In the genomic region with DNA sequence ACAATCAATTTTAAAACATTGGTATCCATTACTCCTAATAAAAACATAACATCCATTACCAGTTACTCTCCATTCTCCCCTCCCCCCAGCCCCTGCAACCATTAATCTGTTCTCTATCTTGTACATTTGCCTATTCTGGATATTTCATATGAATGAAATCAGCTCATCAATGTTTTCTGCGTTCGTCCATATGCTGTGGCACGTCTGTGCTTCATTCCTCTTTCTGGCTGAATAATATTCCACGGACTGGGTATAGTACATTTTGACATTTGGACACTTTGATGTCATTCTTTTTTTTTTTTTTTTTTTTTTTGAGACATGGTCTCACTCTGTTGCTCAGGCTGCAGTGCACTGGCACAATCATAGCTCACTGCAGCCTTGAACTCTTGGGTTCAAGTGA, we compare ENCODE assay signal across 16 cellular contexts. TPM values are rescaled to one million over a fixed set of nuclear protein-coding genes. Genes with fewer than 3 reads are reported as not detected.
DNase-seq lines count a peak whose midpoint lies in the region; ATAC-seq and TF ChIP-seq lines count a peak whose summit lies in the region.
"Had no signal": no experiment of that assay in that cellular context is flagged by ENCODE, and none has a peak within 500 bp of the region (broad histone marks: within the 10 kb centered on the region; RNA-seq: fewer than 3 reads in every experiment).

No MANE protein-coding gene starts in this region.

- H3K9me2 ChIP-seq in GM23248 (ENCODE audit: insufficient read depth): no peaks in the 10 kb centered on the region

- H3K4me1 Mint-ChIP-seq in CD4-positive, alpha-beta T cell (ENCODE audit: low read depth): peaks cover 18% of the 10 kb centered on the region
- H3K4me1 Mint-ChIP-seq in endothelial cell (ENCODE audit: unreplicated experiment): peaks cover 15% of the 10 kb centered on the region
- peaks cover 12% of the 10 kb centered on the region for H3K4me1 Mint-ChIP-seq in type B pancreatic cell (ENCODE audit: unreplicated experiment)

- no peaks in the 10 kb centered on the region for H3K9me3 Mint-ChIP-seq in CD4-positive, alpha-beta T cell
- H3K9me3 Mint-ChIP-seq in endothelial cell (ENCODE audit: unreplicated experiment) (no peaks in the 10 kb centered on the region), type B pancreatic cell (no peaks in the 10 kb centered on the region)
- H3K9me3 Mint-ChIP-seq: CD8-positive, alpha-beta T cell had no signal

- H3K9ac ChIP-seq in GM23248: no peak overlapping the region

- DNase-seq in CD4-positive, alpha-beta T cell: no peak
- DNase-seq in endothelial cell (ENCODE audit: low spot score): no peak
- no peak for DNase-seq in type B pancreatic cell (ENCODE audit: extremely low spot score, unreplicated experiment)
- DNase-seq in GM23248: no peak
- no peak for DNase-seq in EL
- DNase-seq: C1 segment of cervical spinal cord; Caco-2; CD8-positive, alpha-beta T cell; DMS153; DND-41; GDM1; H9 had no signal

- H3K4me2 ChIP-seq in GM23248 (ENCODE audit: unreplicated experiment): no peak overlapping the region
- H3K4me2 ChIP-seq: GM23338 had no signal

- intact Hi-C loops in CD4-positive, alpha-beta T cell (cut with DNase I, micrococcal nuclease): loop anchor here in 1 of 2 experiments (5.0 kb wide), 1 partner anchor 128 kb away; no protein-coding TSS in a partner anchor

- H3K36me3 Mint-ChIP-seq in CD4-positive, alpha-beta T cell (ENCODE audit: low read depth): peaks cover 38% of the 10 kb centered on the region
- H3K36me3 Mint-ChIP-seq in endothelial cell (ENCODE audit: low read depth, unreplicated experiment) (peaks cover 12% of the 10 kb centered on the region), type B pancreatic cell (peaks cover 11% of the 10 kb centered on the region)

- H3K4me3 ChIP-seq in HEK293 (ENCODE audit: low read depth, low read length) (no peak overlapping the region), GM23248 (no peak overlapping the region)
- H3K4me3 ChIP-seq: GM12878, GM23338 had no signal

- 96 to 98% methylated on average over 4 of the region's 4 CpGs for WGBS in GM23248 (ENCODE audit: low coverage in 1 of 2, low lambda C conversion rate in 2 of 2, missing lambda C conversion rate in 2 of 2), 2 experiments

- no peak overlapping the region for H3K4me3 Mint-ChIP-seq in CD4-positive, alpha-beta T cell
- H3K4me3 Mint-ChIP-seq in endothelial cell (ENCODE audit: unreplicated experiment) (no peak overlapping the region), type B pancreatic cell (no peak overlapping the region)
- H3K4me3 Mint-ChIP-seq: CD8-positive, alpha-beta T cell; GM23338; H9 had no signal

- in situ Hi-C loops in GM23248 (cut with MboI): no loop called here

- CTCF ChIA-PET in CD4-positive, alpha-beta T cell (lab: Charles Lee): no interaction called here
- CTCF ChIA-PET in HEK293 (lab: Yijun Ruan, JAX): no interaction called here

- ATAC-seq in CD4-positive, alpha-beta T cell (ENCODE audit: poor library complexity): no peak
- ATAC-seq: CD8-positive, alpha-beta T cell; GM12878; GM23338; HCT116 had no signal

- TF ChIP-seq CTCF in CD4-positive, alpha-beta T cell (IDR thresholded peaks at IDR 0.05): no peak
- no peak for TF ChIP-seq CTCF in HEK293 (tag by site-specific recombination; IDR thresholded peaks at IDR 0.05)
- TF ChIP-seq CTCF in endothelial cell (IDR thresholded peaks at IDR 0.05; ENCODE audit: unreplicated experiment): no peak
- no peak for TF ChIP-seq CTCF in type B pancreatic cell (conservative IDR thresholded peaks at IDR 0.05)

- no peaks in the 10 kb centered on the region for H3K9me3 ChIP-seq in CD4-positive, alpha-beta T cell (ENCODE audit: control insufficient read depth, low read length)
- H3K9me3 ChIP-seq in HEK293 (ENCODE audit: control insufficient read depth, insufficient read depth, low read depth, low read length) (no peaks in the 10 kb centered on the region), GM23248 (ENCODE audit: low read depth) (no peaks in the 10 kb centered on the region)
- H3K9me3 ChIP-seq: Caco-2 had no signal

- H2AFZ ChIP-seq in GM23248: no peak overlapping the region
- H2AFZ ChIP-seq: GM23338 had no signal

- POLR2A ChIA-PET in CD4-positive, alpha-beta T cell (lab: Charles Lee): no interaction called here
- POLR2A ChIA-PET in HEK293 (lab: Yijun Ruan, JAX): interaction anchor here (0.7 to 6.5 kb wide), 2 partner anchors 7 to 131 kb away, joined by 3 to 57 read pairs; a partner anchor contains a TSS

- peak overlapping the region; percentile 39 for H3K27ac Mint-ChIP-seq in CD4-positive, alpha-beta T cell
- peak overlapping the region; percentile 74 for H3K27ac Mint-ChIP-seq in endothelial cell (ENCODE audit: unreplicated experiment)
- peak overlapping the region; percentile 13 for H3K27ac Mint-ChIP-seq in type B pancreatic cell
- H3K27ac Mint-ChIP-seq: CD8-positive, alpha-beta T cell; GM23338 had no signal

- H3K4me1 ChIP-seq in HEK293 (ENCODE audit: control insufficient read depth, insufficient read depth, low read length) (no peaks in the 10 kb centered on the region; the same call in 1 of the 2 replicates), GM23248 (ENCODE audit: insufficient read depth) (no peaks in the 10 kb centered on the region; the same call in 1 of the 2 replicates)

- H3K27me3 Mint-ChIP-seq in CD4-positive, alpha-beta T cell: no peaks in the 10 kb centered on the region
- H3K27me3 Mint-ChIP-seq in endothelial cell (ENCODE audit: unreplicated experiment): peaks cover 11% of the 10 kb centered on the region
- H3K27me3 Mint-ChIP-seq in type B pancreatic cell: no peaks in the 10 kb centered on the region

- H4K20me1 ChIP-seq in GM23248 (ENCODE audit: insufficient read depth): no peaks in the 10 kb centered on the region

- peaks cover 33% of the 10 kb centered on the region for H3K79me2 ChIP-seq in GM23248 (ENCODE audit: insufficient read depth)

- no peaks in the 10 kb centered on the region for H3K27me3 ChIP-seq in CD4-positive, alpha-beta T cell (ENCODE audit: control insufficient read depth, insufficient read depth, low read length)
- H3K27me3 ChIP-seq in GM23248 (replicated peaks; ENCODE audit: insufficient read depth): no peaks in the 10 kb centered on the region

- peaks cover 34% of the 10 kb centered on the region for H3F3A ChIP-seq in GM23248 (ENCODE audit: insufficient read depth)

- no peak overlapping the region for H3K27ac ChIP-seq in CD4-positive, alpha-beta T cell (ENCODE audit: low read depth, low read length)
- no peak overlapping the region for H3K27ac ChIP-seq in HEK293 (ENCODE audit: extremely low read depth, low read depth, low read length)
- H3K27ac ChIP-seq in GM23248: no peak overlapping the region

- H3K36me3 ChIP-seq in HEK293 (ENCODE audit: control insufficient read depth in 2 of 2, insufficient read depth in 1 of 2, low read length in 2 of 2): peaks cover 0 to 47% of the 10 kb centered on the region in 2 experiments; a peak in 1 of 3 replicates
- H3K36me3 ChIP-seq in GM23248 (ENCODE audit: low read depth): peaks cover 24% of the 10 kb centered on the region

TF ChIP-seq in HEK293, 187 proteins besides CTCF, POLR2A, EP300 and RAD21 (continues in another document):
- TF ChIP-seq, protein P1, sequence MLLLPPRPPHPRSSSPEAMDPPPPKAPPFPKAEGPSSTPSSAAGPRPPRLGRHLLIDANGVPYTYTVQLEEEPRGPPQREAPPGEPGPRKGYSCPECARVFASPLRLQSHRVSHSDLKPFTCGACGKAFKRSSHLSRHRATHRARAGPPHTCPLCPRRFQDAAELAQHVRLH (tag by site-specific recombination; IDR thresholded peaks at IDR 0.05): peak; percentile 64; the same call in 1 of the 2 replicates
- no peak for TF ChIP-seq ZBTB20 (tag by site-specific recombination; IDR thresholded peaks at IDR 0.05)
- TF ChIP-seq, protein P2, sequence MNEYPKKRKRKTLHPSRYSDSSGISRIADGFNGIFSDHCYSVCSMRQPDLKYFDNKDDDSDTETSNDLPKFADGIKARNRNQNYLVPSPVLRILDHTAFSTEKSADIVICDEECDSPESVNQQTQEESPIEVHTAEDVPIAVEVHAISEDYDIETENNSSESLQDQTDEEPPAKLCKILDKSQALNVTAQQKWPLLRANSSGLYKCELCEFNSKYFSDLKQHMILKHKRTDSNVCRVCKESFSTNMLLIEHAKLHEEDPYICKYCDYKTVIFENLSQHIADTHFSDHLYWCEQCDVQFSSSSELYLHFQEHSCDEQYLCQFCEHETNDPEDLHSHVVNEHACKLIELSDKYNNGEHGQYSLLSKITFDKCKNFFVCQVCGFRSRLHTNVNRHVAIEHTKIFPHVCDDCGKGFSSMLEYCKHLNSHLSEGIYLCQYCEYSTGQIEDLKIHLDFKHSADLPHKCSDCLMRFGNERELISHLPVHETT (tag by site-specific recombination; IDR thresholded peaks at IDR 0.05): no peak
- no peak for TF ChIP-seq ZFP3 (tag by site-specific recombination; IDR thresholded peaks at IDR 0.05; ENCODE audit: low read depth)
- no peak for TF ChIP-seq ZNF366 (tag by site-specific recombination; conservative IDR thresholded peaks at IDR 0.05)

RNA-seq across cellular contexts. Expression of a gene that starts 5.2 kb away (rescaled TPM):
- 10 to 100 TPM; 16.0 to 18.4 TPM for total RNA-seq in CD4-positive, alpha-beta T cell
- total RNA-seq in endothelial cell (ENCODE audit: unreplicated experiment) (38.6 TPM), type B pancreatic cell (ENCODE audit: low replicate concordance) (13.3 and 14.4 TPM in 2 replicates)
- total RNA-seq in GM23248 (2014; rRNA removed; shearing (Covaris generic)): 60.7 TPM in 2 replicates
- 16.6 and 17.0 TPM in 2 replicates for polyA plus RNA-seq in GM23248 (2016; fragmentation: Nextera tagmentation; extraction: Ambion mirVana)

RNA-seq across cellular contexts. Expression of a gene that starts 5.7 kb away (rescaled TPM):
- 1,000 to 10,000 TPM; 5,036 to 5,204 TPM for total RNA-seq in CD4-positive, alpha-beta T cell
- total RNA-seq in endothelial cell (ENCODE audit: unreplicated experiment): 3,704 TPM
- total RNA-seq in type B pancreatic cell (ENCODE audit: low replicate concordance): 2,880 and 3,042 TPM in 2 replicates
- total RNA-seq in GM23248 (2014; rRNA removed; shearing (Covaris generic)): 3,014 and 6,561 TPM in 2 replicates
- 1,381 and 1,435 TPM in 2 replicates for polyA plus RNA-seq in GM23248 (2016; fragmentation: Nextera tagmentation; extraction: Ambion mirVana)

RNA-seq across cellular contexts. Expression of a gene that starts 7.5 kb away (rescaled TPM):
- 10 to 100 TPM; 72.8 to 78.5 TPM for total RNA-seq in CD4-positive, alpha-beta T cell
- total RNA-seq in endothelial cell (ENCODE audit: unreplicated experiment) (56.4 TPM), type B pancreatic cell (ENCODE audit: low replicate concordance) (30.5 and 46.1 TPM in 2 replicates)
- total RNA-seq in GM23248 (2014; rRNA removed; shearing (Covaris generic)): 17.6 and 38.8 TPM in 2 replicates
- polyA plus RNA-seq in GM23248 (2016; fragmentation: Nextera tagmentation; extraction: Ambion mirVana): 18.2 and 20.5 TPM in 2 replicates

RNA-seq across cellular contexts. Expression of a gene that starts 24.6 kb away (rescaled TPM):
- 10 to 100 TPM; 31.4 to 40.8 TPM for total RNA-seq in CD4-positive, alpha-beta T cell
- total RNA-seq in endothelial cell (ENCODE audit: unreplicated experiment) (100 TPM), type B pancreatic cell (ENCODE audit: low replicate concordance) (105 and 159 TPM in 2 replicates)
- 73.2 and 87.8 TPM in 2 replicates for total RNA-seq in GM23248 (2014; rRNA removed; shearing (Covaris generic))
- polyA plus RNA-seq in GM23248 (2016; fragmentation: Nextera tagmentation; extraction: Ambion mirVana): 156 and 158 TPM in 2 replicates

RNA-seq across cellular contexts. Expression of a gene that starts 24.8 kb away (rescaled TPM):
- 100 to 1,000 TPM; 164 to 178 TPM for total RNA-seq in CD4-positive, alpha-beta T cell
- total RNA-seq in endothelial cell (ENCODE audit: unreplicated experiment) (44.7 TPM), type B pancreatic cell (ENCODE audit: low replicate concordance) (56.7 and 62.7 TPM in 2 replicates)
- 39.7 TPM in 2 replicates for total RNA-seq in GM23248 (2014; rRNA removed; shearing (Covaris generic))
- 86.6 and 96.0 TPM in 2 replicates for polyA plus RNA-seq in GM23248 (2016; fragmentation: Nextera tagmentation; extraction: Ambion mirVana)

Comparison
In these comparisons a context has a peak if more than half of its experiments do, and no peak if none do; other contexts are left out.
1. H3K27ac Mint-ChIP-seq: peak in every context shown above with its lines; median percentile 74 in endothelial cell; 39 in CD4-positive, alpha-beta T cell; 13 in type B pancreatic cell.